1 cellular context compared by ENCODE assay signal in genomic region chr21:40231979-40232378, GRCh38.
TF ChIP-seq lines count a peak whose summit lies in the region.

No MANE protein-coding gene starts in this region.

TF ChIP-seq in HepG2, 621 proteins besides CTCF, POLR2A, EP300 and RAD21 (continued from another document):
- TF ChIP-seq ZNF609 (CRISPR knock-in tag; IDR thresholded peaks at IDR 0.05; ENCODE audit: borderline replicate concordance) (no peak), CREB1 (IDR thresholded peaks at IDR 0.05) (peak; percentile 88), CREB1 (CRISPR knock-in tag; IDR thresholded peaks at IDR 0.05) (no peak)
